1 cellular context compared by ENCODE assay signal in the genomic region with DNA sequence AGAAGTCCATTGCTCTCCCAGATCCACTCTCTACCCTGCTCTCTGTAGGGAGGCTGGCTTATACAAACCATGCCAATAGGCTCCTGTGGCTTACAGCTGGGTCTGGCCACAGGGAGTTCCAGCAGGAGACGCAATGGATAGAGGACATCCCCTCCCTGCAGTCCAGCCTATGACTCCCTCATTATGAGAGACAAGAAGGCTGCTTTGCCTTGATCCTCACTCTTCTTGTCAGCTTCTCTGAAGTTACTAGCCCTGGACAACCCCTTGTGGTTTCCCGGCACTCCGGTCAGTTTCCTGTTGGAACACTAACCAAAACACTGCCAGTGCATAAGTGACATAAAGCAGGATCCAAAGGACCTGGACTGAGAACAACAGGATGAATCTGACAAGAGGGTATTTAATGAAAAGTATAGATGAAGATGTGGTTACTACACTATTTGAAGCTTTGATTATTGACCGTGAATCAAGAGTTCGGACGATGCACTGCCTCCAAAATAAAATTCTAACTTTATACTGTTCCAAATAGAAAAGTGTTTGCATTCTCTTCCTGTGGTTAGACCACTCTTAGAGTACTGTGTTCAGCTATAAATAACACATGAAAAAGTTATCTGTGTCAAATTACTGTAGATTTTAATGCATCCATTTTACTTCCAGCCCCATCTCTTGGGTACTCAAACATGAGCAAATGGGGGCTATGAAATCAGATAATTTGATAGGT.
TF ChIP-seq lines count a peak whose summit lies in the region.

No MANE protein-coding gene starts in this region.

TF ChIP-seq in HepG2, 621 proteins besides CTCF, POLR2A, EP300 and RAD21 (continued from another document):
- TF ChIP-seq RNF2 (conservative IDR thresholded peaks at IDR 0.05; ENCODE audit: low read depth) (no peak), KAT2B (IDR thresholded peaks at IDR 0.05; ENCODE audit: borderline replicate concordance, low read depth, low read length) (no peak)
- TF ChIP-seq, protein P1, sequence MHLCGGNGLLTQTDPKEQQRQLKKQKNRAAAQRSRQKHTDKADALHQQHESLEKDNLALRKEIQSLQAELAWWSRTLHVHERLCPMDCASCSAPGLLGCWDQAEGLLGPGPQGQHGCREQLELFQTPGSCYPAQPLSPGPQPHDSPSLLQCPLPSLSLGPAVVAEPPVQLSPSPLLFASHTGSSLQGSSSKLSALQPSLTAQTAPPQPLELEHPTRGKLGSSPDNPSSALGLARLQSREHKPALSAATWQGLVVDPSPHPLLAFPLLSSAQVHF (CRISPR knock-in tag; IDR thresholded peaks at IDR 0.05): no peak
- TF ChIP-seq, protein P2, sequence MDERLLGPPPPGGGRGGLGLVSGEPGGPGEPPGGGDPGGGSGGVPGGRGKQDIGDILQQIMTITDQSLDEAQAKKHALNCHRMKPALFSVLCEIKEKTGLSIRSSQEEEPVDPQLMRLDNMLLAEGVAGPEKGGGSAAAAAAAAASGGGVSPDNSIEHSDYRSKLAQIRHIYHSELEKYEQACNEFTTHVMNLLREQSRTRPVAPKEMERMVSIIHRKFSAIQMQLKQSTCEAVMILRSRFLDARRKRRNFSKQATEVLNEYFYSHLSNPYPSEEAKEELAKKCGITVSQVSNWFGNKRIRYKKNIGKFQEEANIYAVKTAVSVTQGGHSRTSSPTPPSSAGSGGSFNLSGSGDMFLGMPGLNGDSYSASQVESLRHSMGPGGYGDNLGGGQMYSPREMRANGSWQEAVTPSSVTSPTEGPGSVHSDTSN (CRISPR knock-in tag; IDR thresholded peaks at IDR 0.05): no peak
